In genomic region chr16:48047273-48047672, GRCh38 we compare ENCODE assay signal across 31 cellular contexts.
"Had no signal": no experiment of that assay in that cellular context is flagged by ENCODE, and none has a peak within 500 bp of the region (broad histone marks: within the 10 kb centered on the region; RNA-seq: fewer than 3 reads in every experiment).

No MANE protein-coding gene starts in this region.

- H3K27me3 ChIP-seq: adrenal gland, body of pancreas, breast epithelium had no signal

- DNase-seq: activated CD4-positive, alpha-beta T cell treated with anti-CD3 and anti-CD28 coated beads for 36 hours; activated CD4-positive, alpha-beta T cell treated with anti-CD3 and anti-CD28 coated beads, Interleukin-2, amount 10 ng/mL, durations not matched to agents 7 days and 5 days; activated CD4-positive, alpha-beta T cell treated with anti-CD3 and anti-CD28 coated beads, Interleukin-2, amount 50 U/mL, for 48 hours; activated CD8-positive, alpha-beta memory T cell treated with anti-CD3 and anti-CD28 coated beads, Interleukin-2, amount 50 U/mL, for 4 hours; activated gamma-delta T cell treated with Interleukin-2 at 50 U/mL for 16 hours; activated naive CD4-positive, alpha-beta T cell treated with anti-CD3 and anti-CD28 coated beads for 36 hours; activated T-cell treated with anti-CD3 and anti-CD28 coated beads for 4 hours; activated T-cell treated with anti-CD3 and anti-CD28 coated beads, Interleukin-2, amount 50 U/mL, for 4 hours; adrenal gland; body of pancreas; MM.1S; MV-4-11; NCI-H1092; NCI-H1436 treated with DMSO at 0.1 percent for 48 hours; NCI-H1694 treated with DMSO at 0.1 percent for 48 hours; NCI-H2029; NCI-H345; NCI-H524 treated with DMSO at 0.1 percent for 48 hours; SIG-M5; T-cell; T-helper 2 cell; T-helper 9 cell had no signal

- H3K9me3 Mint-ChIP-seq: activated CD4-positive, alpha-beta T cell treated with anti-CD3 and anti-CD28 coated beads, Interleukin-2, amount 10 ng/mL, durations not matched to agents 7 days and 5 days; activated naive CD4-positive, alpha-beta T cell treated with anti-CD3 and anti-CD28 coated beads for 36 hours; activated naive CD4-positive, alpha-beta T cell treated with anti-CD3 and anti-CD28 coated beads, Interleukin-2, amount 50 U/mL, for 72 hours; activated T-cell treated with anti-CD3 and anti-CD28 coated beads, Interleukin-2, amount 50 U/mL, for 4 hours; activated T-helper 1 cell treated with anti-CD3 and anti-CD28 coated beads, Interleukin-12 subunit alpha, Interleukin-12 subunit beta, Interleukin-2, Interleukin-4 antibody, amounts not matched to agents 30 ng/mL and 10 ng/mL and 1 ng/mL, durations not matched to agents 14 hours and 24 hours and 36 hours; T-cell had no signal

- H3K4me3 ChIP-seq: adrenal gland, body of pancreas, breast epithelium had no signal

- H3K36me3 ChIP-seq: adrenal gland, breast epithelium had no signal

- H3K36me3 Mint-ChIP-seq: activated naive CD4-positive, alpha-beta T cell treated with anti-CD3 and anti-CD28 coated beads, Interleukin-2, amount 50 U/mL, for 72 hours; T-cell had no signal

- H3K9me3 ChIP-seq: adrenal gland, body of pancreas, breast epithelium had no signal

- H3K4me3 Mint-ChIP-seq: activated CD4-positive, alpha-beta T cell treated with anti-CD3 and anti-CD28 coated beads for 36 hours; activated CD4-positive, alpha-beta T cell treated with anti-CD3 and anti-CD28 coated beads, Interleukin-2, amount 10 ng/mL, durations not matched to agents 7 days and 5 days; activated naive CD4-positive, alpha-beta T cell treated with anti-CD3 and anti-CD28 coated beads for 36 hours; activated T-cell treated with anti-CD3 and anti-CD28 coated beads, Interleukin-2, amount 50 U/mL, for 4 hours; activated T-helper 1 cell treated with anti-CD3 and anti-CD28 coated beads, Interleukin-12 subunit alpha, Interleukin-12 subunit beta, Interleukin-2, Interleukin-4 antibody, amounts not matched to agents 30 ng/mL and 10 ng/mL and 1 ng/mL, durations not matched to agents 14 hours and 24 hours and 36 hours; T-cell had no signal

- H3K4me1 Mint-ChIP-seq: activated CD4-positive, alpha-beta T cell treated with anti-CD3 and anti-CD28 coated beads for 36 hours; activated CD4-positive, alpha-beta T cell treated with anti-CD3 and anti-CD28 coated beads, Interleukin-2, amount 10 ng/mL, durations not matched to agents 7 days and 5 days; T-cell had no signal

- ATAC-seq: activated CD4-positive, alpha-beta T cell treated with anti-CD3 and anti-CD28 coated beads for 36 hours; activated CD4-positive, CD25-positive, alpha-beta regulatory T cell treated with anti-CD3 and anti-CD28 coated beads, Interleukin-2, amount 50 U/mL, for 24 hours; activated naive CD4-positive, alpha-beta T cell treated with anti-CD3 and anti-CD28 coated beads, Interleukin-2, amount 50 U/mL, for 72 hours; activated T-cell treated with anti-CD3 and anti-CD28 coated beads, Interleukin-2, amount 50 U/mL, for 4 hours; body of pancreas; Panc1; Right ventricle myocardium inferior; SK-N-SH treated with all-trans-retinoic acid at 6 μM for 48 hours; T-cell had no signal

- H3K4me1 ChIP-seq: adrenal gland, body of pancreas had no signal

- H3K27ac ChIP-seq: adrenal gland, body of pancreas, breast epithelium, RWPE1 had no signal

- H3K27ac Mint-ChIP-seq: activated CD4-positive, alpha-beta T cell treated with anti-CD3 and anti-CD28 coated beads for 36 hours; activated CD4-positive, alpha-beta T cell treated with anti-CD3 and anti-CD28 coated beads, Interleukin-2, amount 10 ng/mL, durations not matched to agents 7 days and 5 days; activated naive CD4-positive, alpha-beta T cell treated with anti-CD3 and anti-CD28 coated beads for 36 hours; activated naive CD4-positive, alpha-beta T cell treated with anti-CD3 and anti-CD28 coated beads, Interleukin-2, amount 50 U/mL, for 72 hours; activated T-helper 1 cell treated with anti-CD3 and anti-CD28 coated beads, Interleukin-12 subunit alpha, Interleukin-12 subunit beta, Interleukin-2, Interleukin-4 antibody, amounts not matched to agents 30 ng/mL and 10 ng/mL and 1 ng/mL, durations not matched to agents 14 hours and 24 hours and 36 hours; T-cell had no signal

- FAIRE-seq: astrocyte had no signal
